1 cellular context compared by ENCODE assay signal in the genomic region with DNA sequence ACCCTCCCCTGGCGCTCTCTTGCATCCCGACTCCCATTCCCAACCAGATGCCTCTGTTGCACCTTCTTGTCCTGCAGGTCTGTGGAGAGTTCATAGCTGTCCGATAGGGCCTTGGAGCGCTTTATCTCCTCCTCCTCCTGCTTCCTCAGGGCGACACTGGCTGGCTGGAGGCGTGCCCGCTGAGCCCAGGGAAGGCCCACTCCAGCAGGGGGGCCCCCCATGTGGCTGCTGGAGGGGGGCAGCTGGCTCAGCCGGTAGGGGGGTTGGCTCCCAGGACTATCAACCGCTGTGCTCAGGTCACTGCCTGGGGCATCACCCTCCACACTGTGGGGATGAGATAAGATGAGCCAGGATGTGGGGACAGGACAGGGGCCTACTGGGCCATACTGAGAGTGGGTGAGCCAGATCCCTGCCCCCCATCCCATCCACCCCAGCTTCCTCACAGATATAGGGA.
A peak's percentile ranks its signal among the peaks of the same experiment; 100 is the strongest.
TF ChIP-seq lines count a peak whose summit lies in the region.

No MANE protein-coding gene starts in this region.

TF ChIP-seq in K562, 482 proteins besides CTCF, POLR2A, EP300 and RAD21 (continued from another document and continues in another):
- TF ChIP-seq, protein P1, sequence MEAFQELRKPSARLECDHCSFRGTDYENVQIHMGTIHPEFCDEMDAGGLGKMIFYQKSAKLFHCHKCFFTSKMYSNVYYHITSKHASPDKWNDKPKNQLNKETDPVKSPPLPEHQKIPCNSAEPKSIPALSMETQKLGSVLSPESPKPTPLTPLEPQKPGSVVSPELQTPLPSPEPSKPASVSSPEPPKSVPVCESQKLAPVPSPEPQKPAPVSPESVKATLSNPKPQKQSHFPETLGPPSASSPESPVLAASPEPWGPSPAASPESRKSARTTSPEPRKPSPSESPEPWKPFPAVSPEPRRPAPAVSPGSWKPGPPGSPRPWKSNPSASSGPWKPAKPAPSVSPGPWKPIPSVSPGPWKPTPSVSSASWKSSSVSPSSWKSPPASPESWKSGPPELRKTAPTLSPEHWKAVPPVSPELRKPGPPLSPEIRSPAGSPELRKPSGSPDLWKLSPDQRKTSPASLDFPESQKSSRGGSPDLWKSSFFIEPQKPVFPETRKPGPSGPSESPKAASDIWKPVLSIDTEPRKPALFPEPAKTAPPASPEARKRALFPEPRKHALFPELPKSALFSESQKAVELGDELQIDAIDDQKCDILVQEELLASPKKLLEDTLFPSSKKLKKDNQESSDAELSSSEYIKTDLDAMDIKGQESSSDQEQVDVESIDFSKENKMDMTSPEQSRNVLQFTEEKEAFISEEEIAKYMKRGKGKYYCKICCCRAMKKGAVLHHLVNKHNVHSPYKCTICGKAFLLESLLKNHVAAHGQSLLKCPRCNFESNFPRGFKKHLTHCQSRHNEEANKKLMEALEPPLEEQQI (IDR thresholded peaks at IDR 0.05) = no peak; the same call in 1 of the 2 replicates
- TF ChIP-seq, protein P2, sequence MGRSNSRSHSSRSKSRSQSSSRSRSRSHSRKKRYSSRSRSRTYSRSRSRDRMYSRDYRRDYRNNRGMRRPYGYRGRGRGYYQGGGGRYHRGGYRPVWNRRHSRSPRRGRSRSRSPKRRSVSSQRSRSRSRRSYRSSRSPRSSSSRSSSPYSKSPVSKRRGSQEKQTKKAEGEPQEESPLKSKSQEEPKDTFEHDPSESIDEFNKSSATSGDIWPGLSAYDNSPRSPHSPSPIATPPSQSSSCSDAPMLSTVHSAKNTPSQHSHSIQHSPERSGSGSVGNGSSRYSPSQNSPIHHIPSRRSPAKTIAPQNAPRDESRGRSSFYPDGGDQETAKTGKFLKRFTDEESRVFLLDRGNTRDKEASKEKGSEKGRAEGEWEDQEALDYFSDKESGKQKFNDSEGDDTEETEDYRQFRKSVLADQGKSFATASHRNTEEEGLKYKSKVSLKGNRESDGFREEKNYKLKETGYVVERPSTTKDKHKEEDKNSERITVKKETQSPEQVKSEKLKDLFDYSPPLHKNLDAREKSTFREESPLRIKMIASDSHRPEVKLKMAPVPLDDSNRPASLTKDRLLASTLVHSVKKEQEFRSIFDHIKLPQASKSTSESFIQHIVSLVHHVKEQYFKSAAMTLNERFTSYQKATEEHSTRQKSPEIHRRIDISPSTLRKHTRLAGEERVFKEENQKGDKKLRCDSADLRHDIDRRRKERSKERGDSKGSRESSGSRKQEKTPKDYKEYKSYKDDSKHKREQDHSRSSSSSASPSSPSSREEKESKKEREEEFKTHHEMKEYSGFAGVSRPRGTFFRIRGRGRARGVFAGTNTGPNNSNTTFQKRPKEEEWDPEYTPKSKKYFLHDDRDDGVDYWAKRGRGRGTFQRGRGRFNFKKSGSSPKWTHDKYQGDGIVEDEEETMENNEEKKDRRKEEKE (IDR thresholded peaks at IDR 0.05; ENCODE audit: borderline replicate concordance in 1 of 2, control insufficient read depth in 1 of 2, low read depth in 2 of 2, low read length in 1 of 2) = peak in 1 of 2 experiments; percentile 29; a peak in 1 of 4 replicates
- no peak for TF ChIP-seq HMG20A (CRISPR knock-in tag; conservative IDR thresholded peaks at IDR 0.05)
- TF ChIP-seq, protein P3, sequence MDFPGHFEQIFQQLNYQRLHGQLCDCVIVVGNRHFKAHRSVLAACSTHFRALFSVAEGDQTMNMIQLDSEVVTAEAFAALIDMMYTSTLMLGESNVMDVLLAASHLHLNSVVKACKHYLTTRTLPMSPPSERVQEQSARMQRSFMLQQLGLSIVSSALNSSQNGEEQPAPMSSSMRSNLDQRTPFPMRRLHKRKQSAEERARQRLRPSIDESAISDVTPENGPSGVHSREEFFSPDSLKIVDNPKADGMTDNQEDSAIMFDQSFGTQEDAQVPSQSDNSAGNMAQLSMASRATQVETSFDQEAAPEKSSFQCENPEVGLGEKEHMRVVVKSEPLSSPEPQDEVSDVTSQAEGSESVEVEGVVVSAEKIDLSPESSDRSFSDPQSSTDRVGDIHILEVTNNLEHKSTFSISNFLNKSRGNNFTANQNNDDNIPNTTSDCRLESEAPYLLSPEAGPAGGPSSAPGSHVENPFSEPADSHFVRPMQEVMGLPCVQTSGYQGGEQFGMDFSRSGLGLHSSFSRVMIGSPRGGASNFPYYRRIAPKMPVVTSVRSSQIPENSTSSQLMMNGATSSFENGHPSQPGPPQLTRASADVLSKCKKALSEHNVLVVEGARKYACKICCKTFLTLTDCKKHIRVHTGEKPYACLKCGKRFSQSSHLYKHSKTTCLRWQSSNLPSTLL (IDR thresholded peaks at IDR 0.05) = no peak
- TF ChIP-seq, protein P4, sequence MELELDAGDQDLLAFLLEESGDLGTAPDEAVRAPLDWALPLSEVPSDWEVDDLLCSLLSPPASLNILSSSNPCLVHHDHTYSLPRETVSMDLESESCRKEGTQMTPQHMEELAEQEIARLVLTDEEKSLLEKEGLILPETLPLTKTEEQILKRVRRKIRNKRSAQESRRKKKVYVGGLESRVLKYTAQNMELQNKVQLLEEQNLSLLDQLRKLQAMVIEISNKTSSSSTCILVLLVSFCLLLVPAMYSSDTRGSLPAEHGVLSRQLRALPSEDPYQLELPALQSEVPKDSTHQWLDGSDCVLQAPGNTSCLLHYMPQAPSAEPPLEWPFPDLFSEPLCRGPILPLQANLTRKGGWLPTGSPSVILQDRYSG (tag; conservative IDR thresholded peaks at IDR 0.05; ENCODE audit: low read depth) = no peak
- TF ChIP-seq, protein P5, sequence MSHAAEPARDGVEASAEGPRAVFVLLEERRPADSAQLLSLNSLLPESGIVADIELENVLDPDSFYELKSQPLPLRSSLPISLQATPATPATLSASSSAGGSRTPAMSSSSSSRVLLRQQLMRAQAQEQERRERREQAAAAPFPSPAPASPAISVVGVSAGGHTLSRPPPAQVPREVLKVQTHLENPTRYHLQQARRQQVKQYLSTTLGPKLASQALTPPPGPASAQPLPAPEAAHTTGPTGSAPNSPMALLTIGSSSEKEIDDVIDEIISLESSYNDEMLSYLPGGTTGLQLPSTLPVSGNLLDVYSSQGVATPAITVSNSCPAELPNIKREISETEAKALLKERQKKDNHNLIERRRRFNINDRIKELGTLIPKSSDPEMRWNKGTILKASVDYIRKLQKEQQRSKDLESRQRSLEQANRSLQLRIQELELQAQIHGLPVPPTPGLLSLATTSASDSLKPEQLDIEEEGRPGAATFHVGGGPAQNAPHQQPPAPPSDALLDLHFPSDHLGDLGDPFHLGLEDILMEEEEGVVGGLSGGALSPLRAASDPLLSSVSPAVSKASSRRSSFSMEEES (CRISPR knock-in tag; IDR thresholded peaks at IDR 0.05) = no peak
- TF ChIP-seq MBD2 (IDR thresholded peaks at IDR 0.05; ENCODE audit: borderline replicate concordance, low read depth) = peak; percentile 61; the same call in 1 of the 2 replicates
- TF ChIP-seq, protein P6, sequence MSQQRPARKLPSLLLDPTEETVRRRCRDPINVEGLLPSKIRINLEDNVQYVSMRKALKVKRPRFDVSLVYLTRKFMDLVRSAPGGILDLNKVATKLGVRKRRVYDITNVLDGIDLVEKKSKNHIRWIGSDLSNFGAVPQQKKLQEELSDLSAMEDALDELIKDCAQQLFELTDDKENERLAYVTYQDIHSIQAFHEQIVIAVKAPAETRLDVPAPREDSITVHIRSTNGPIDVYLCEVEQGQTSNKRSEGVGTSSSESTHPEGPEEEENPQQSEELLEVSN (IDR thresholded peaks at IDR 0.05; ENCODE audit: borderline replicate concordance in 1 of 2, extremely low read depth in 1 of 2, insufficient read depth in 1 of 2, insufficient read length in 1 of 2, low read depth in 1 of 2, low read length in 1 of 2, poor library complexity in 1 of 2, severe bottlenecking in 1 of 2) = no peak
- TF ChIP-seq XRCC5 (IDR thresholded peaks at IDR 0.05; ENCODE audit: low read depth, low read length) = 0 out of 2 replicates have a peak, but pooled peaks have one; percentile 62
- TF ChIP-seq MCM3 (IDR thresholded peaks at IDR 0.05) = no peak
- no peak for TF ChIP-seq ZNF274 (IDR thresholded peaks at IDR 0.05; ENCODE audit: borderline replicate concordance, low read depth, low read length)
- TF ChIP-seq ZNF561 (CRISPR knock-in tag; conservative IDR thresholded peaks at IDR 0.05) = no peak
- TF ChIP-seq MED1 (CRISPR knock-in tag; IDR thresholded peaks at IDR 0.05; ENCODE audit: borderline replicate concordance) = no peak
- TF ChIP-seq PTBP1 (IDR thresholded peaks at IDR 0.05; ENCODE audit: low read depth, low read length) = 0 out of 2 replicates have a peak, but pooled peaks have one; percentile 48
- no peak for TF ChIP-seq TSHZ1 (CRISPR knock-in tag; IDR thresholded peaks at IDR 0.05)
- TF ChIP-seq FOXP1 (CRISPR knock-in tag; IDR thresholded peaks at IDR 0.05) = 0 out of 2 replicates have a peak, but pooled peaks have one; percentile 33
- no peak for TF ChIP-seq ZNF24 (IDR thresholded peaks at IDR 0.05)
- TF ChIP-seq MYC (IDR thresholded peaks at IDR 0.05; ENCODE audit: low read depth, low read length) = peak; percentile 55; the same call in 1 of the 2 replicates
- no peak for TF ChIP-seq MYC (CRISPR knock-in tag; IDR thresholded peaks at IDR 0.05; ENCODE audit: borderline replicate concordance, low read depth)
- TF ChIP-seq SMAD3 (CRISPR knock-in tag; conservative IDR thresholded peaks at IDR 0.05) = no peak
- TF ChIP-seq SRSF1 (IDR thresholded peaks at IDR 0.05; ENCODE audit: low read depth, low read length) = no peak
- no peak for TF ChIP-seq CBFB (CRISPR knock-in tag; IDR thresholded peaks at IDR 0.05)
- TF ChIP-seq HCFC1 (IDR thresholded peaks at IDR 0.05; ENCODE audit: low read depth, low read length) = 0 out of 2 replicates have a peak, but pooled peaks have one; percentile 19
- TF ChIP-seq, protein P7, sequence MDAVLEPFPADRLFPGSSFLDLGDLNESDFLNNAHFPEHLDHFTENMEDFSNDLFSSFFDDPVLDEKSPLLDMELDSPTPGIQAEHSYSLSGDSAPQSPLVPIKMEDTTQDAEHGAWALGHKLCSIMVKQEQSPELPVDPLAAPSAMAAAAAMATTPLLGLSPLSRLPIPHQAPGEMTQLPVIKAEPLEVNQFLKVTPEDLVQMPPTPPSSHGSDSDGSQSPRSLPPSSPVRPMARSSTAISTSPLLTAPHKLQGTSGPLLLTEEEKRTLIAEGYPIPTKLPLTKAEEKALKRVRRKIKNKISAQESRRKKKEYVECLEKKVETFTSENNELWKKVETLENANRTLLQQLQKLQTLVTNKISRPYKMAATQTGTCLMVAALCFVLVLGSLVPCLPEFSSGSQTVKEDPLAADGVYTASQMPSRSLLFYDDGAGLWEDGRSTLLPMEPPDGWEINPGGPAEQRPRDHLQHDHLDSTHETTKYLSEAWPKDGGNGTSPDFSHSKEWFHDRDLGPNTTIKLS (IDR thresholded peaks at IDR 0.05; ENCODE audit: borderline replicate concordance, low read depth) = no peak
- TF ChIP-seq FOXA3 (CRISPR knock-in tag; conservative IDR thresholded peaks at IDR 0.05 in 1 of 2, IDR thresholded peaks at IDR 0.05 in 1 of 2) = no peak
- TF ChIP-seq COPS2 (conservative IDR thresholded peaks at IDR 0.05) = no peak
- no peak for TF ChIP-seq ETS2 (tag; IDR thresholded peaks at IDR 0.05; ENCODE audit: borderline replicate concordance, poor library complexity, severe bottlenecking)
- TF ChIP-seq MTA3 (IDR thresholded peaks at IDR 0.05; ENCODE audit: borderline replicate concordance) = peak; percentile 81
- TF ChIP-seq, protein P8, sequence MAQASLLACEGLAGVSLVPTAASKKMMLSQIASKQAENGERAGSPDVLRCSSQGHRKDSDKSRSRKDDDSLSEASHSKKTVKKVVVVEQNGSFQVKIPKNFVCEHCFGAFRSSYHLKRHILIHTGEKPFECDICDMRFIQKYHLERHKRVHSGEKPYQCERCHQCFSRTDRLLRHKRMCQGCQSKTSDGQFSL (CRISPR knock-in tag; IDR thresholded peaks at IDR 0.05) = 0 out of 2 replicates have a peak, but pooled peaks have one; percentile 58
- TF ChIP-seq, protein P8 (tag; IDR thresholded peaks at IDR 0.05) = no peak
- TF ChIP-seq ZNF395 (CRISPR knock-in tag; IDR thresholded peaks at IDR 0.05) = peak; percentile 34; the same call in 1 of the 2 replicates
- no peak for TF ChIP-seq NR4A1 (CRISPR knock-in tag; IDR thresholded peaks at IDR 0.05)
- no peak for TF ChIP-seq NR4A1 (tag; IDR thresholded peaks at IDR 0.05)
- peak; percentile 88 for TF ChIP-seq SMAD4 (CRISPR knock-in tag; conservative IDR thresholded peaks at IDR 0.05)
- no peak for TF ChIP-seq PPARD (CRISPR knock-in tag; IDR thresholded peaks at IDR 0.05)
- peak; percentile 32; the same call in 1 of the 2 replicates for TF ChIP-seq RAD51 (IDR thresholded peaks at IDR 0.05; ENCODE audit: borderline replicate concordance, low read depth)
- no peak for TF ChIP-seq C11orf30 (IDR thresholded peaks at IDR 0.05; ENCODE audit: low read depth)
- TF ChIP-seq KDM1A (IDR thresholded peaks at IDR 0.05) = peak in 1 of 2 experiments; percentile 64; a peak in 3 of 4 replicates
- TF ChIP-seq FOXJ3 (CRISPR knock-in tag; IDR thresholded peaks at IDR 0.05) = no peak
- peak; percentile 98 for TF ChIP-seq RNF2 (IDR thresholded peaks at IDR 0.05)
